Comparison of ENCODE assay signal across 8 cellular contexts in genomic region chr11:68312117-68312779, GRCh38. TPM values are rescaled to one million over a fixed set of nuclear protein-coding genes. Genes with fewer than 3 reads are reported as not detected.
DNase-seq lines count a peak whose midpoint lies in the region; ATAC-seq and FAIRE-seq lines count a peak whose summit lies in the region.

LRP5 (plus strand) TSS chr11:68312591; CDS start chr11:68312715, 124 bp downstream.

- peaks cover 10% of the 10 kb centered on the region for H3K4me1 ChIP-seq in right cardiac atrium (ENCODE audit: control insufficient read depth, insufficient read depth, low read length)

- no peaks in the 10 kb centered on the region for H3K9me3 ChIP-seq in right cardiac atrium (ENCODE audit: control insufficient read depth, low read length)

- peaks cover 3% of the 10 kb centered on the region for H3K27me3 Mint-ChIP-seq in activated naive CD8-positive, alpha-beta T cell treated with anti-CD3 and anti-CD28 coated beads, Interleukin-2, amount 10 ng/mL, durations not matched to agents 7 days and 5 days

- DNase-seq in NCI-H146 (lab: John Stamatoyannopoulos, UW), result peak; percentile 61
- no peak for DNase-seq in NCI-H146 treated with DMSO at 0.1 percent for 48 hours (lab: John Stamatoyannopoulos, UW; ENCODE audit: unreplicated experiment)
- DNase-seq in HTR-8/SVneo (ENCODE audit: insufficient read length, low spot score), result peak; percentile 64
- peak; percentile 64 for DNase-seq in activated naive CD8-positive, alpha-beta T cell treated with anti-CD3 and anti-CD28 coated beads, Interleukin-2, amount 10 ng/mL, durations not matched to agents 7 days and 5 days
- peak in 2 of 3 donors; percentile 75 to 76 for DNase-seq in right cardiac atrium
- DNase-seq in renal cortical epithelial cell (ENCODE audit: low read depth), result no peak
- DNase-seq in dedifferentiated amniotic fluid mesenchymal stem cell (ENCODE audit: extremely low spot score), result no peak

- peak within 1 kb of the TSS; percentile 97 for H3K4me3 ChIP-seq in right cardiac atrium (ENCODE audit: low read length)

- peak within 1 kb of the TSS; percentile 80 for H3K27ac ChIP-seq in right cardiac atrium (ENCODE audit: low read length)

- H3K9me3 Mint-ChIP-seq in activated naive CD8-positive, alpha-beta T cell treated with anti-CD3 and anti-CD28 coated beads, Interleukin-2, amount 10 ng/mL, durations not matched to agents 7 days and 5 days, result no peaks in the 10 kb centered on the region

- peaks cover 3% of the 10 kb centered on the region for H3K36me3 Mint-ChIP-seq in activated naive CD8-positive, alpha-beta T cell treated with anti-CD3 and anti-CD28 coated beads, Interleukin-2, amount 10 ng/mL, durations not matched to agents 7 days and 5 days

- ATAC-seq in activated naive CD8-positive, alpha-beta T cell treated with anti-CD3 and anti-CD28 coated beads, Interleukin-2, amount 10 ng/mL, durations not matched to agents 7 days and 5 days (ENCODE audit: low read depth), result peak; percentile 57
- ATAC-seq in right cardiac atrium, result peak; percentile 8 to 9
- ATAC-seq in GM21717 (IDR thresholded peaks at IDR 0.05; ENCODE audit: unreplicated experiment), result no peak

- intact Hi-C loops in right cardiac atrium (cut with DNase I), result loop anchor here (5.0 to 10.0 kb wide), 4 partner anchors 60 to 277 kb away; partner anchors contain the start of genes NDUFS8 (in 1 of the 4) and TCIRG1 (in 1 of the 4)

- peak within 1 kb of the TSS; percentile 92 for H3K4me3 Mint-ChIP-seq in activated naive CD8-positive, alpha-beta T cell treated with anti-CD3 and anti-CD28 coated beads, Interleukin-2, amount 10 ng/mL, durations not matched to agents 7 days and 5 days

- 5% methylated on average over 65 of the region's 85 CpGs for WGBS in right cardiac atrium

- H3K27me3 ChIP-seq in right cardiac atrium (ENCODE audit: control insufficient read depth, insufficient read depth), result no peaks in the 10 kb centered on the region

- H3K27ac Mint-ChIP-seq in activated naive CD8-positive, alpha-beta T cell treated with anti-CD3 and anti-CD28 coated beads, Interleukin-2, amount 10 ng/mL, durations not matched to agents 7 days and 5 days, result peak within 1 kb of the TSS; percentile 65

- FAIRE-seq in HTR-8/SVneo (lab: Jason Lieb, UNC), result peak; percentile 65

- H3K4me1 Mint-ChIP-seq in activated naive CD8-positive, alpha-beta T cell treated with anti-CD3 and anti-CD28 coated beads, Interleukin-2, amount 10 ng/mL, durations not matched to agents 7 days and 5 days, result peaks cover 40% of the 10 kb centered on the region

- POLR2A ChIA-PET in activated naive CD8-positive, alpha-beta T cell treated with anti-CD3 and anti-CD28 coated beads, Interleukin-2, amount 10 ng/mL, durations not matched to agents 7 days and 5 days (lab: Charles Lee), result interaction anchor here (1.8 kb wide), 1 partner anchor 40 kb away, joined by 7 read pairs; the partner anchor contains the start of gene C11orf24

RNA-seq across cellular contexts. Expression of gene LRP5, which starts in this region (rescaled TPM):
- 10 to 100 TPM; 22.3 to 23.3 TPM for total RNA-seq in activated naive CD8-positive, alpha-beta T cell treated with anti-CD3 and anti-CD28 coated beads, Interleukin-2, amount 10 ng/mL, durations not matched to agents 7 days and 5 days
- total RNA-seq in right cardiac atrium, result 10 to 100 TPM; 61.6 to 88.8 (median 75.4) TPM
- polyA plus RNA-seq in right cardiac atrium, result 57.1 TPM
- 16.8 and 58.6 TPM in 2 replicates for total RNA-seq in renal cortical epithelial cell

Comparison
In these comparisons a context has a peak if more than half of its experiments do, and no peak if none do; other contexts are left out.
1. DNase-seq: peak in NCI-H146 (single experiment), HTR-8/SVneo (single experiment), activated naive CD8-positive, alpha-beta T cell treated with anti-CD3 and anti-CD28 coated beads, Interleukin-2, amount 10 ng/mL, durations not matched to agents 7 days and 5 days (single experiment) and right cardiac atrium (2 of 3); none in NCI-H146 treated with DMSO at 0.1 percent for 48 hours (single experiment), renal cortical epithelial cell (single experiment) and dedifferentiated amniotic fluid mesenchymal stem cell (single experiment).